Comparison of ENCODE assay signal across 18 cellular contexts in the genomic region with DNA sequence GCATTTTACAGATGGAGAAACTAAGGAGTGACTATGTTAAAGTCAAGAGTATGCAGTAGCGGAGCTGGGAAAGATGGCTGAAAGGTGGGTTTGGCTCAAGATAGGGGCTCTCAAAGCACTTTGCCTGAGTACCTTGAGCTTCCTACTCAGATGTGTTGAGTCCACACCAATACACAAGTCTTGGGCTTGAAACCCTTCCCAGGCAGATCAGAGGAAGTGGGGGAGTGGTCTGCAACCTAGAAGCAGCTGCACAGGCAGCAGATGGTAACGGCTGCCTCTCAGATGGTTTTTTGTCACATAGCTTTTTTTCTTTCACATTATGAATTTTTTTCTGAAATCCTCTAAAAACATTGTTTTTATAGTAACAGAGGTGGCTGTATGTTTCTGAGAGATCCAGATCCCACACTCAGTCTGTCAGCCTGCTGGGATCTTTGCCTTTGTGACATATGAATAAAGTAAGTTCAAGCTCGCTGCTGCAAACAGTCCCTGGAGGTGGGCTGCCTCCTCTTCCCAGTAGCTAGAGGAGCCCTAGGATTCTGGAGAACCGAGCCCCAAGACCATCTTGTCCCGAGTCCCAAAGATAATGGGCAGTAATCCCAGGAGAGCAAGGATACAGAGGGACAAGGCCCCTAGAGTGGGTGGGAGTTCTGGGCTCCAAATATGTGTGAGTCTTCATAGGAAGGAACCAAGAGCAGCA.
"Had no signal": no experiment of that assay in that cellular context is flagged by ENCODE, and none has a peak within 500 bp of the region (broad histone marks: within the 10 kb centered on the region; RNA-seq: fewer than 3 reads in every experiment).

No MANE protein-coding gene starts in this region.

- H3K4me1 ChIP-seq: lower lobe of right lung, psoas muscle, right lobe of liver, suprapubic skin, upper lobe of left lung had no signal

- DNase-seq: activated B cell treated with CpG ODN at 0.5 μM for 24 hours; activated CD4-positive, alpha-beta T cell treated with anti-CD3 and anti-CD28 coated beads for 48 hours; activated CD8-positive, alpha-beta T cell treated with anti-CD3 and anti-CD28 coated beads for 36 hours; activated T-cell treated with anti-CD3 and anti-CD28 coated beads, Interleukin-2, amount 50 U/mL, for 72 hours; aorta; cortex of kidney; effector CD8-positive, alpha-beta T cell; left cardiac atrium; lower lobe of right lung; midbrain; psoas muscle; right lobe of liver; stimulated activated CD4-positive, alpha-beta T cell treated with anti-CD3 and anti-CD28 coated beads, Interleukin-4, amount 100 ng/mL, for 4 hours; stimulated activated CD8-positive, alpha-beta memory T cell treated with anti-CD3 and anti-CD28 coated beads, Interleukin-4, amount 100 ng/mL, for 48 hours; stimulated activated naive CD4-positive, alpha-beta T cell treated with Interleukin-2 at 50 U/mL for 16 hours; upper lobe of left lung had no signal

- H3K27me3 ChIP-seq: right lobe of liver, suprapubic skin, upper lobe of left lung had no signal

- H3K36me3 ChIP-seq: lower lobe of right lung, right lobe of liver, suprapubic skin, upper lobe of left lung had no signal

- H3K9me3 ChIP-seq: lower lobe of right lung, right lobe of liver, suprapubic skin, upper lobe of left lung had no signal

- H3K4me2 ChIP-seq: smooth muscle cell had no signal

- H3K4me3 ChIP-seq: lower lobe of right lung, psoas muscle, right lobe of liver, smooth muscle cell, suprapubic skin, upper lobe of left lung had no signal

- ATAC-seq: activated CD8-positive, alpha-beta T cell treated with anti-CD3 and anti-CD28 coated beads for 36 hours; activated T-cell treated with anti-CD3 and anti-CD28 coated beads, Interleukin-2, amount 50 U/mL, for 72 hours; left cardiac atrium; lower lobe of right lung; psoas muscle; right lobe of liver had no signal

- H3K27ac ChIP-seq: lower lobe of right lung, psoas muscle, right lobe of liver, suprapubic skin, upper lobe of left lung had no signal
